In genomic region chr10:97792058-97792721, GRCh38 we compare ENCODE assay signal across 8 cellular contexts. TPM values are rescaled to one million over a fixed set of nuclear protein-coding genes. Genes with fewer than 3 reads are reported as not detected.
A peak's percentile ranks its signal among the peaks of the same experiment; 100 is the strongest.
DNase-seq lines count a peak whose midpoint lies in the region; ATAC-seq, FAIRE-seq and TF ChIP-seq lines count a peak whose summit lies in the region.

No MANE protein-coding gene starts in this region.

- H3K4me3 Mint-ChIP-seq in memory B cell, result no peak overlapping the region

- no peak for FAIRE-seq in D721Med (lab: Jason Lieb, UNC)

- no peak overlapping the region for H3K4me3 ChIP-seq in dorsolateral prefrontal cortex

- H3K36me3 Mint-ChIP-seq in memory B cell, result no peaks in the 10 kb centered on the region

- peaks cover 6% of the 10 kb centered on the region for H3K4me1 Mint-ChIP-seq in memory B cell

- DNase-seq in D721Med (ENCODE audit: insufficient read length, low spot score) (peak; percentile 72), NCI-H510A treated with DMSO at 0.1 percent for 48 hours (lab: John Stamatoyannopoulos, UW) (peak; percentile 81), dorsolateral prefrontal cortex (peak in 9 of 10 donors; percentile 61 to 86 (median 72)), memory B cell (ENCODE audit: low spot score in 2 of 2) (peak; percentile 49 to 69)
- DNase-seq in activated CD8-positive, alpha-beta memory T cell treated with anti-CD3 and anti-CD28 coated beads for 1 hour (ENCODE audit: extremely low read depth in 1 of 2, low read depth in 1 of 2), result peak; percentile 38 to 52
- DNase-seq in stimulated activated CD8-positive, alpha-beta memory T cell treated with anti-CD3 and anti-CD28 coated beads, Interleukin-15, amount 100 ng/mL, for 48 hours (ENCODE audit: low read depth in 2 of 2), result peak; percentile 45 to 46

- H3K27ac Mint-ChIP-seq in memory B cell, result no peak overlapping the region

- intact Hi-C loops in dorsolateral prefrontal cortex (cut with DNase I), result loop anchor here (5.0 to 10.0 kb wide), 3 partner anchors 75 to 253 kb away; no protein-coding TSS in a partner anchor

- no peaks in the 10 kb centered on the region for H3K9me3 Mint-ChIP-seq in memory B cell

- peak; percentile 72 for ATAC-seq in HG02981 (IDR thresholded peaks at IDR 0.05; ENCODE audit: unreplicated experiment)
- ATAC-seq in memory B cell (ENCODE audit: low read depth), result peak; percentile 62
- no peak for ATAC-seq in HG02763 (IDR thresholded peaks at IDR 0.05; ENCODE audit: unreplicated experiment)

- H3K27me3 Mint-ChIP-seq in memory B cell, result peaks cover 6% of the 10 kb centered on the region

- H3K27me3 ChIP-seq in dorsolateral prefrontal cortex, result peaks cover 0 to 5% (median 0%) of the 10 kb centered on the region in 45 donors

- no peak overlapping the region for H3K27ac ChIP-seq in dorsolateral prefrontal cortex

- peak; percentile 88 for TF ChIP-seq CTCF in D721Med (IDR thresholded peaks at IDR 0.05; ENCODE audit: insufficient read depth, missing control alignments)
- peak; percentile 44 to 92 (median 86) for TF ChIP-seq CTCF in dorsolateral prefrontal cortex (IDR thresholded peaks at IDR 0.05 in 54 of 56, conservative IDR thresholded peaks at IDR 0.05 in 2 of 56; ENCODE audit: low read depth in 1 of 56, partially characterized antibody in 56 of 56)

RNA-seq across cellular contexts. Expression of gene SFRP5, which starts 20.4 kb away (rescaled TPM):
- 1 to 10 TPM in 59 of 120 experiments, under 1 TPM in 57, not detected in 4; 0.33 to 3.5 (median 1.0) TPM for total RNA-seq in dorsolateral prefrontal cortex

RNA-seq across cellular contexts. Expression of gene ZFYVE27, which starts 55.3 kb away (rescaled TPM):
- total RNA-seq in dorsolateral prefrontal cortex, result 10 to 100 TPM; 47.7 to 82.7 (median 64.5) TPM

RNA-seq across cellular contexts. Expression of gene GOLGA7B, which starts 57.5 kb away (rescaled TPM):
- total RNA-seq in dorsolateral prefrontal cortex, result 10 to 100 TPM; 14.3 to 57.1 (median 35.8) TPM
